In genomic region chr11:82733444-82734119, GRCh38 we compare ENCODE assay signal across 8 cellular contexts.
A peak's percentile ranks its signal among the peaks of the same experiment; 100 is the strongest.
DNase-seq lines count a peak whose midpoint lies in the region; ATAC-seq lines count a peak whose summit lies in the region.

Gene FAM181B (minus strand): TSS chr11:82733864. CDS start chr11:82733729, 135 bp downstream.

- intact Hi-C loops in posterior cingulate gyrus (cut with DNase I), result loop anchor here (5.0 kb wide), 2 partner anchors 114 to 129 kb away; no protein-coding TSS in a partner anchor

- H3K27ac ChIP-seq in angular gyrus (ENCODE audit: low read depth, low read length), result peak within 1 kb of the TSS; percentile 83

- ATAC-seq in HG03135 (IDR thresholded peaks at IDR 0.05; ENCODE audit: unreplicated experiment), result no peak

- DNase-seq in stimulated activated CD4-positive, alpha-beta T cell treated with anti-CD3 and anti-CD28 coated beads, Interleukin-12 subunit alpha, Interleukin-12 subunit beta, amount 100 ng/mL, for 4 hours, result peak; percentile 27
- DNase-seq in stimulated activated CD4-positive, alpha-beta T cell treated with anti-CD3 and anti-CD28 coated beads, Interleukin-4, amount 100 ng/mL, for 24 hours, result no peak
- DNase-seq in NCI-H526 treated with DMSO at 0.1 percent for 48 hours (lab: John Stamatoyannopoulos, UW), result peak; percentile 63
- DNase-seq in hepatic stellate cell (ENCODE audit: low spot score), result peak; percentile 19
- peak; percentile 62 to 97 (median 79) for DNase-seq in posterior cingulate gyrus
- DNase-seq in GF-D8 (lab: John Stamatoyannopoulos, UW), result no peak

Comparison
In these comparisons a context has a peak if more than half of its experiments do, and no peak if none do; other contexts are left out.
1. DNase-seq: peak in stimulated activated CD4-positive, alpha-beta T cell treated with anti-CD3 and anti-CD28 coated beads, Interleukin-12 subunit alpha, Interleukin-12 subunit beta, amount 100 ng/mL, for 4 hours (single experiment), NCI-H526 treated with DMSO at 0.1 percent for 48 hours (single experiment), hepatic stellate cell (single experiment) and posterior cingulate gyrus (10 of 10); none in stimulated activated CD4-positive, alpha-beta T cell treated with anti-CD3 and anti-CD28 coated beads, Interleukin-4, amount 100 ng/mL, for 24 hours (single experiment) and GF-D8 (single experiment).